8 cellular contexts compared by ENCODE assay signal in the genomic region with DNA sequence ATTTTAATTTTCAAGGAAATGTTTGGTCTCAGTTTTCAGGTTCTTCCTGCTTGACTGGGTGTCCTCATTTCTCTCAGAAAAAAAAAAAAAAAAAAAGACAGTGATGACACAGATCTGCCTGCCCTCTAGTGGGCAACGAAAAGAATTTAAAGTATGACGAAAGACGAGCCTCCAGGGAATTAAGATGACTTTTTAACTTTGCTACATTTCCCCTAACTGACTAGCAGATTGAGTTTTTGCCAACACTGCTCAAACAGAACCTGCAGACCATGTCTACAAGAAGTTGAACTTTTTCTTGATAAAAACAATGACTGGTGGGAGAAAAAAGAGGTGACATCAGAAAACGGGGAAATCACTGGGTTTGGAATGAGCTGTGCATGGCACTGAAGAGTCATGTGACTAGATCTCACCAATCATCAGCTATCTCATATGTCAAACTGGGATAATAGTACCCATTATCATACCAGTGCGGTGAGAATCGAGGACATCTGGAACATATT. TPM values are rescaled to one million over a fixed set of nuclear protein-coding genes. Genes with fewer than 3 reads are reported as not detected.
DNase-seq lines count a peak whose midpoint lies in the region; ATAC-seq and TF ChIP-seq lines count a peak whose summit lies in the region.

No MANE protein-coding gene starts in this region.

- H3K9me3 Mint-ChIP-seq in activated naive CD8-positive, alpha-beta T cell treated with anti-CD3 and anti-CD28 coated beads, Interleukin-2, amount 10 ng/mL, durations not matched to agents 7 days and 5 days: no peaks in the 10 kb centered on the region

- no peaks in the 10 kb centered on the region for H3K9me3 ChIP-seq in heart right ventricle

- peak; percentile 31 to 71 (median 65) for TF ChIP-seq CTCF in heart right ventricle (IDR thresholded peaks at IDR 0.05)

- no peaks in the 10 kb centered on the region for H3K36me3 Mint-ChIP-seq in activated naive CD8-positive, alpha-beta T cell treated with anti-CD3 and anti-CD28 coated beads, Interleukin-2, amount 10 ng/mL, durations not matched to agents 7 days and 5 days

- H3K27ac ChIP-seq in heart right ventricle: peak overlapping the region in 2 of 10 donors; percentile 48 to 51

- peak overlapping the region in 2 of 10 donors; percentile 19 to 26 for H3K4me3 ChIP-seq in heart right ventricle

- intact Hi-C loops in heart right ventricle (cut with DNase I): loop anchor here in 7 of 10 donors (1.0 to 10.0 kb wide), 6 partner anchors 364 to 376 kb away; no protein-coding TSS in a partner anchor

- POLR2A ChIA-PET in activated naive CD8-positive, alpha-beta T cell treated with anti-CD3 and anti-CD28 coated beads, Interleukin-2, amount 10 ng/mL, durations not matched to agents 7 days and 5 days (lab: Charles Lee): interaction anchor here (0.7 to 1.3 kb wide), 2 partner anchors 181 to 197 kb away, joined by 4 to 5 read pairs; a partner anchor contains a TSS

- DNase-seq in DMS 273 (lab: John Stamatoyannopoulos, UW; ENCODE audit: unreplicated experiment): peak; percentile 66
- no peak for DNase-seq in DMS 273 treated with DMSO at 0.1 percent for 48 hours (lab: John Stamatoyannopoulos, UW)
- DNase-seq in NOMO-1 (lab: John Stamatoyannopoulos, UW; ENCODE audit: unreplicated experiment in 2 of 2): peak; percentile 32 to 79
- no peak for DNase-seq in activated naive CD8-positive, alpha-beta T cell treated with anti-CD3 and anti-CD28 coated beads, Interleukin-2, amount 10 ng/mL, durations not matched to agents 7 days and 5 days
- peak in 1 of 2 donors; percentile 38 for DNase-seq in heart right ventricle
- DNase-seq in putamen (ENCODE audit: low spot score): peak; percentile 47

- H3K4me1 Mint-ChIP-seq in activated naive CD8-positive, alpha-beta T cell treated with anti-CD3 and anti-CD28 coated beads, Interleukin-2, amount 10 ng/mL, durations not matched to agents 7 days and 5 days: peaks cover 8% of the 10 kb centered on the region

- H3K27me3 ChIP-seq in heart right ventricle: no peaks in the 10 kb centered on the region

- no peaks in the 10 kb centered on the region for H3K36me3 ChIP-seq in heart right ventricle

- peak overlapping the region; percentile 2 for H3K27ac Mint-ChIP-seq in activated naive CD8-positive, alpha-beta T cell treated with anti-CD3 and anti-CD28 coated beads, Interleukin-2, amount 10 ng/mL, durations not matched to agents 7 days and 5 days

- H3K4me3 Mint-ChIP-seq in activated naive CD8-positive, alpha-beta T cell treated with anti-CD3 and anti-CD28 coated beads, Interleukin-2, amount 10 ng/mL, durations not matched to agents 7 days and 5 days: peak overlapping the region; percentile 74

- 23 to 27% methylated on average over 6 of the region's 6 CpGs for WGBS in heart right ventricle, 2 donors

- ATAC-seq in GM19468 (IDR thresholded peaks at IDR 0.05; ENCODE audit: extremely low read depth, unreplicated experiment) (peak; percentile 70), HG03565 (IDR thresholded peaks at IDR 0.05; ENCODE audit: unreplicated experiment) (peak; percentile 57), heart right ventricle (peak in 7 of 8 donors; percentile 20 to 67 (median 51))
- peak; percentile 61 for ATAC-seq in activated naive CD8-positive, alpha-beta T cell treated with anti-CD3 and anti-CD28 coated beads, Interleukin-2, amount 10 ng/mL, durations not matched to agents 7 days and 5 days (ENCODE audit: low read depth)

- peaks cover 0 to 13% (median 5%) of the 10 kb centered on the region in 9 donors for H3K4me1 ChIP-seq in heart right ventricle

- H3K27me3 Mint-ChIP-seq in activated naive CD8-positive, alpha-beta T cell treated with anti-CD3 and anti-CD28 coated beads, Interleukin-2, amount 10 ng/mL, durations not matched to agents 7 days and 5 days: peaks cover 15% of the 10 kb centered on the region

RNA-seq across cellular contexts. Expression of a gene that starts 40.8 kb away (rescaled TPM):
- 10 to 100 TPM; 35.5 to 44.5 TPM for total RNA-seq in activated naive CD8-positive, alpha-beta T cell treated with anti-CD3 and anti-CD28 coated beads, Interleukin-2, amount 10 ng/mL, durations not matched to agents 7 days and 5 days
- under 1 TPM in 7 of 10 donors, not detected in 3; 0.09 to 0.76 (median 0.19) TPM for total RNA-seq in heart right ventricle
- polyA plus RNA-seq in heart right ventricle: under 1 TPM; 0.01 to 0.07 TPM

Comparison
In these comparisons a context has a peak if more than half of its experiments do, and no peak if none do; other contexts are left out.
1. DNase-seq: peak in DMS 273 (single experiment), NOMO-1 (2 of 2) and putamen (single experiment); none in DMS 273 treated with DMSO at 0.1 percent for 48 hours (single experiment) and activated naive CD8-positive, alpha-beta T cell treated with anti-CD3 and anti-CD28 coated beads, Interleukin-2, amount 10 ng/mL, durations not matched to agents 7 days and 5 days (single experiment).
2. RNA of a gene that starts 40.8 kb away (total RNA-seq): 35.5 to 44.5 TPM in activated naive CD8-positive, alpha-beta T cell treated with anti-CD3 and anti-CD28 coated beads, Interleukin-2, amount 10 ng/mL, durations not matched to agents 7 days and 5 days; 0.09 to 0.76 TPM in heart right ventricle; every median in the first group is over 10 times any median in the second.
3. Peak in every context shown above with its lines, with median percentiles within 50 percentile points of each other: ATAC-seq.